In the genomic region with DNA sequence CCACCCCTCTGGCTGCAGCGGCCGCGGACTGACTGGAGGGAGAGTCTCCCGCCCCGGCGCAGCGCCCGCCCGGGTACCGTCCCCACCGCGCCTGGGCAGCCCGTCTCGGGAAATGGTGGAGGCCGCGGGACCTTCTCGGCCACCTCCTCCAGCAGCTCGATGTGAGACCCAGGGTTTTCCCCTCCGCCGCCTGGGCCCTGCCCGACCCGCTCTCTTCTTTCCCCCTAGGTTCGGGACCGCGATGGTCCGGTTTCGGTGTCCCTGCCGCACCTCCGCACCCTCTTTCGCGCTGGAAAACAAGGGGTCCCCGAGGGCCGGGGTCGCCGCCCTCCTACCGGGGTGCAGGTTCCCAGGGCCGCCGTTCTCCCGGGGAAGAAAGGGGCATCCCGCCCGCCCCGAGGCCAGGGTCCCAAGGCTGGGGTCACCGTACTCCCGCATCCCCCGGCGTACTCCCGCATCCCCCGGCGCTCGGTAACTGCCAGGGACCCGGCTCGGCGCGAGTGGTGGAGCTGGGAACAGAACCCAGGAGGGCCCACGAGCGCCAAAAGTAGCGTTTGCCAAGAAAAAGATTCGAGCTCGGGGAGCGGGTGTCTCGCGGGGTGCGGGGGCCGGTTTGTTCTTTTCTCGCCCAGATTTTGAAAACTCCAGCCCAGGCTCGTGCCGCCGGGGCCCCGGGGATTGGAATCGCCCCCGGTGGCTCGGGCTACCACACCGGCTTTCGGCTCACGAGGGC, we compare ENCODE assay signal across 8 cellular contexts. TPM values are rescaled to one million over a fixed set of nuclear protein-coding genes. Genes with fewer than 3 reads are reported as not detected.
DNase-seq lines count a peak whose midpoint lies in the region; ATAC-seq, FAIRE-seq and TF ChIP-seq lines count a peak whose summit lies in the region.

No MANE protein-coding gene starts in this region.

- H3K4me1 ChIP-seq in spleen = peaks cover 36 to 86% (median 73%) of the 10 kb centered on the region in 6 donors

- peak overlapping the region; percentile 21 to 100 (median 97) for H3K27ac ChIP-seq in spleen

- peak; percentile 40 for DNase-seq in stimulated activated CD4-positive, alpha-beta T cell treated with anti-CD3 and anti-CD28 coated beads, Interleukin-15, amount 100 ng/mL, for 24 hours
- no peak for DNase-seq in stimulated activated CD4-positive, alpha-beta T cell treated with anti-CD3 and anti-CD28 coated beads, Interleukin-4, amount 100 ng/mL, for 24 hours
- DNase-seq in astrocyte of the hippocampus (ENCODE audit: low read depth, low spot score) (peak; percentile 47), inferior parietal cortex (ENCODE audit: extremely low spot score) (peak; percentile 37), spleen (peak; percentile 87), GM12892 (ENCODE audit: insufficient read length) (no peak)

- peaks cover 0 to 9% (median 0%) of the 10 kb centered on the region in 6 donors for H3K36me3 ChIP-seq in spleen

- H3K4me3 ChIP-seq in spleen = peak overlapping the region; percentile 40 to 81 (median 62)

- TF ChIP-seq CTCF in spleen (IDR thresholded peaks at IDR 0.05 in 8 of 11, conservative IDR thresholded peaks at IDR 0.05 in 3 of 11) = no peak

- H3K9me3 ChIP-seq in spleen = no peaks in the 10 kb centered on the region

- H3K27me3 ChIP-seq in spleen (replicated peaks in 1 of 7) = peaks cover 0 to 83% (median 56%) of the 10 kb centered on the region in 7 donors

- ATAC-seq in GM19351 (IDR thresholded peaks at IDR 0.05; ENCODE audit: unreplicated experiment) (no peak), GM21390 (IDR thresholded peaks at IDR 0.05; ENCODE audit: unreplicated experiment) (no peak)

- 0 to 1% (median 1%) methylated on average over 36 to 75 of the region's 75 CpGs for WGBS in spleen, 5 donors

- no peak for TF ChIP-seq POLR2A in spleen (IDR thresholded peaks at IDR 0.05)
- no peak for TF ChIP-seq POLR2A in GM12892 (IDR thresholded peaks at IDR 0.05; ENCODE audit: low read depth, low read length)

- no peak for FAIRE-seq in GM12892 (lab: Jason Lieb, UNC)

- intact Hi-C loops in spleen (cut with DNase I; ENCODE audit: low total_unique reads) = no loop called here

RNA-seq across cellular contexts. Expression of gene TNRC18, which starts 3.4 kb away (rescaled TPM):
- 100 to 1,000 TPM in 2 of 7 donors, 10 to 100 TPM in 5; 56.1 to 124 (median 86.6) TPM for total RNA-seq in spleen
- polyA plus RNA-seq in spleen = 10 to 100 TPM in 1 of 3 donors, 1 to 10 TPM in 2; 3.4 to 33.6 (median 3.8) TPM
- polyA plus RNA-seq in GM12892 (2012; ENCODE audit: missing spikeins) = 8.6 TPM

Comparison
In these comparisons a context has a peak if more than half of its experiments do, and no peak if none do; other contexts are left out.
1. DNase-seq: peak in stimulated activated CD4-positive, alpha-beta T cell treated with anti-CD3 and anti-CD28 coated beads, Interleukin-15, amount 100 ng/mL, for 24 hours (single experiment), astrocyte of the hippocampus (single experiment), inferior parietal cortex (single experiment) and spleen (single experiment); none in stimulated activated CD4-positive, alpha-beta T cell treated with anti-CD3 and anti-CD28 coated beads, Interleukin-4, amount 100 ng/mL, for 24 hours (single experiment) and GM12892 (single experiment).